1 cellular context compared by ENCODE assay signal in genomic region chr12:572532-572899, GRCh38.
TF ChIP-seq lines count a peak whose summit lies in the region.

No MANE protein-coding gene starts in this region.

TF ChIP-seq in IMR-90, 13 proteins besides CTCF, POLR2A, EP300 and RAD21 (continued from another document):
- no peak for TF ChIP-seq ELK1 (IDR thresholded peaks at IDR 0.05; ENCODE audit: borderline replicate concordance, low read depth, low read length)
- no peak for TF ChIP-seq RFX5 (IDR thresholded peaks at IDR 0.05; ENCODE audit: low read depth, low read length)
